In genomic region chr1:112808861-112809684, GRCh38 we compare ENCODE assay signal across 8 cellular contexts.
DNase-seq lines count a peak whose midpoint lies in the region; ATAC-seq, FAIRE-seq and TF ChIP-seq lines count a peak whose summit lies in the region.

No MANE protein-coding gene starts in this region.

- TF ChIP-seq POLR2A in GM12891 (IDR thresholded peaks at IDR 0.05; ENCODE audit: low read depth, low read length) (no peak), Peyer's patch (IDR thresholded peaks at IDR 0.05) (no peak), stomach (IDR thresholded peaks at IDR 0.05) (no peak)

- TF ChIP-seq EP300 in stomach (IDR thresholded peaks at IDR 0.05), result no peak

- H3K4me1 ChIP-seq in HUES48 (ENCODE audit: control insufficient read depth, insufficient read depth, low read length) (peaks cover 37% of the 10 kb centered on the region), Peyer's patch (no peaks in the 10 kb centered on the region), neural progenitor cell (peaks cover 39% of the 10 kb centered on the region), stomach (peaks cover 0 to 5% (median 0%) of the 10 kb centered on the region in 4 donors)

- no peaks in the 10 kb centered on the region for H3K9me3 ChIP-seq in HUES48 (ENCODE audit: control insufficient read depth, insufficient read depth, low read length)
- H3K9me3 ChIP-seq in Peyer's patch, result no peaks in the 10 kb centered on the region
- H3K9me3 ChIP-seq in neural progenitor cell (ENCODE audit: low read depth), result no peaks in the 10 kb centered on the region
- no peaks in the 10 kb centered on the region for H3K9me3 ChIP-seq in stomach

- peak overlapping the region; percentile 81 for H3K27ac ChIP-seq in HUES48 (ENCODE audit: low read depth, low read length)
- no peak overlapping the region for H3K27ac ChIP-seq in Peyer's patch
- no peak overlapping the region for H3K27ac ChIP-seq in neural progenitor cell
- no peak overlapping the region for H3K27ac ChIP-seq in stomach

- no peaks in the 10 kb centered on the region for H4K20me1 ChIP-seq in neural progenitor cell (ENCODE audit: low read depth)

- peak overlapping the region; percentile 27 for H3K4me2 ChIP-seq in neural progenitor cell

- H3K27me3 ChIP-seq in HUES48 (ENCODE audit: control insufficient read depth, insufficient read depth, low read length) (no peaks in the 10 kb centered on the region), Peyer's patch (no peaks in the 10 kb centered on the region), neural progenitor cell (no peaks in the 10 kb centered on the region), stomach (peaks cover 0 to 6% (median 0%) of the 10 kb centered on the region in 3 donors)

- H3K27ac Mint-ChIP-seq in neural progenitor cell, result no peak overlapping the region

- no peak overlapping the region for H3K4me3 Mint-ChIP-seq in neural progenitor cell

- intact Hi-C loops in stomach (cut with DNase I; ENCODE audit: low total_unique reads), result loop anchor here (10.0 kb wide), 1 partner anchor 236 kb away; no protein-coding TSS in a partner anchor

- FAIRE-seq in GM12891 (lab: Jason Lieb, UNC), result no peak

- no peak overlapping the region for H2AFZ ChIP-seq in neural progenitor cell (replicated peaks)

- H3K4me3 ChIP-seq in HUES48 (ENCODE audit: low read depth, low read length) (no peak overlapping the region), Peyer's patch (no peak overlapping the region), fibroblast of the aortic adventitia (ENCODE audit: low read depth, low read length) (no peak overlapping the region), neural progenitor cell (no peak overlapping the region), stomach (no peak overlapping the region)

- H3K36me3 ChIP-seq in HUES48 (ENCODE audit: control insufficient read depth, insufficient read depth, low read length) (no peaks in the 10 kb centered on the region; the same call in 1 of the 2 replicates), Peyer's patch (no peaks in the 10 kb centered on the region), neural progenitor cell (no peaks in the 10 kb centered on the region), stomach (no peaks in the 10 kb centered on the region)

- no peaks in the 10 kb centered on the region for H3K36me3 Mint-ChIP-seq in neural progenitor cell

- WGBS in stomach, 5 donors, result 27 to 30% (median 27%) methylated on average over 8 of the region's 8 CpGs

- DNase-seq in GM12891 (ENCODE audit: insufficient read length, low spot score) (peak; percentile 56), Peyer's patch (peak; percentile 49 to 86 (median 86)), activated T-helper 1 cell treated with Interleukin-2 at 50 U/mL for 16 hours (ENCODE audit: low read depth) (peak; percentile 27), fibroblast of the aortic adventitia (ENCODE audit: low read depth) (peak; percentile 66), neural progenitor cell (ENCODE audit: low spot score) (peak; percentile 81), stomach (peak; percentile 77)

- peaks cover 30% of the 10 kb centered on the region for H3F3A ChIP-seq in neural progenitor cell (ENCODE audit: low read depth)

- TF ChIP-seq CTCF in Peyer's patch (IDR thresholded peaks at IDR 0.05) (peak; percentile 6 to 80 (median 78)), fibroblast of the aortic adventitia (IDR thresholded peaks at IDR 0.05; ENCODE audit: insufficient read depth, low read length) (peak; percentile 96), neural progenitor cell (IDR thresholded peaks at IDR 0.05) (peak; percentile 95), stomach (IDR thresholded peaks at IDR 0.05) (peak in 5 of 7 experiments; percentile 14 to 80 (median 59))

- H3K9ac ChIP-seq in HUES48 (ENCODE audit: low read depth, low read length) (peak overlapping the region; percentile 12; the same call in 1 of the 2 replicates), neural progenitor cell (no peak overlapping the region)

- no peak for ATAC-seq in GM21528 (IDR thresholded peaks at IDR 0.05; ENCODE audit: low FRiP score, unreplicated experiment)

- H3K27me3 Mint-ChIP-seq in neural progenitor cell (ENCODE audit: insufficient read depth, low read depth), result peaks cover 11% of the 10 kb centered on the region

- no peaks in the 10 kb centered on the region for H3K79me2 ChIP-seq in neural progenitor cell (ENCODE audit: low read depth)

- peaks cover 45% of the 10 kb centered on the region for H3K4me1 Mint-ChIP-seq in neural progenitor cell

- no peaks in the 10 kb centered on the region for H3K9me3 Mint-ChIP-seq in neural progenitor cell

TF ChIP-seq in GM12891, 5 proteins besides CTCF, POLR2A, EP300 and RAD21:
- TF ChIP-seq POU2F2 (IDR thresholded peaks at IDR 0.05; ENCODE audit: low read depth, low read length) (no peak), POLR2AphosphoS5 (IDR thresholded peaks at IDR 0.05; ENCODE audit: low read depth, low read length) (no peak), PAX5 (IDR thresholded peaks at IDR 0.05; ENCODE audit: insufficient read depth, low read length, severe bottlenecking) (no peak), TAF1 (IDR thresholded peaks at IDR 0.05; ENCODE audit: low read depth, low read length) (no peak), SPI1 (IDR thresholded peaks at IDR 0.05; ENCODE audit: low read depth, low read length) (no peak)

Comparison
In these comparisons a context has a peak if more than half of its experiments do, and no peak if none do; other contexts are left out.
1. DNase-seq: peak in every context shown above with its lines; median percentile 86 in Peyer's patch; 81 in neural progenitor cell; 77 in stomach; 66 in fibroblast of the aortic adventitia; 56 in GM12891; 27 in activated T-helper 1 cell treated with Interleukin-2 at 50 U/mL for 16 hours.